8 cellular contexts compared by ENCODE assay signal in genomic region chr2:20446917-20447436, GRCh38. TPM values are rescaled to one million over a fixed set of nuclear protein-coding genes. Genes with fewer than 3 reads are reported as not detected.
DNase-seq lines count a peak whose midpoint lies in the region; ATAC-seq and TF ChIP-seq lines count a peak whose summit lies in the region.

Gene RHOB (plus strand): TSS chr2:20447074. CDS start chr2:20447466, 392 bp downstream.

- POLR2A ChIA-PET in A673 (lab: Charles Lee; ENCODE audit: low non-redundant PET) = interaction anchor here (0.5 to 1.6 kb wide), 13 partner anchors 10 to 1667 kb away, joined by 3 to 12 read pairs (median 3); no protein-coding TSS in a partner anchor

- H3K4me3 ChIP-seq in A673 (ENCODE audit: low read depth, low read length, poor library complexity, severe bottlenecking) = peak within 1 kb of the TSS; percentile 81
- H3K4me3 ChIP-seq in smooth muscle cell = peak within 1 kb of the TSS; percentile 92

- no TSS peak for BruUV-seq in A673 (replicated peaks; lab: Mats Ljungman, UMichigan)

- no peak within 1 kb of the TSS for H2AFZ ChIP-seq in smooth muscle cell (ENCODE audit: low read depth)

- H3K27me3 ChIP-seq in A673 (replicated peaks; ENCODE audit: insufficient read depth, low read depth, low read length, poor library complexity) (no peaks in the 10 kb centered on the region), smooth muscle cell (ENCODE audit: low read depth) (no peaks in the 10 kb centered on the region)

- peak; percentile 98 for ATAC-seq in GM18870 (IDR thresholded peaks at IDR 0.05; ENCODE audit: unreplicated experiment)
- ATAC-seq in HG03108 (IDR thresholded peaks at IDR 0.05; ENCODE audit: unreplicated experiment) = peak; percentile 97

- peaks cover 41% of the 10 kb centered on the region for H4K20me1 ChIP-seq in smooth muscle cell (ENCODE audit: low read depth)

- peaks cover 52% of the 10 kb centered on the region for H3F3A ChIP-seq in smooth muscle cell (ENCODE audit: low read depth)

- CTCF ChIA-PET in A673 (lab: Charles Lee) = interaction anchor here (0.9 to 1.5 kb wide), 5 partner anchors 36 to 204 kb away, joined by 3 to 8 read pairs (median 5); partner anchors contain the start of gene HS1BP3

- WGBS in smooth muscle cell (ENCODE audit: low lambda C conversion rate) = 2% methylated on average over 31 of the region's 60 CpGs

- no peaks in the 10 kb centered on the region for H3K36me3 ChIP-seq in A673 (ENCODE audit: insufficient read depth, low read length, poor library complexity, severe bottlenecking)
- H3K36me3 ChIP-seq in smooth muscle cell (ENCODE audit: low read depth) = no peaks in the 10 kb centered on the region

- H3K27ac ChIP-seq in A673 (ENCODE audit: low read depth, low read length, poor library complexity, severe bottlenecking) (peak within 1 kb of the TSS; percentile 94), caudate nucleus (ENCODE audit: low read depth, low read length) (peak within 1 kb of the TSS; percentile 96), smooth muscle cell (ENCODE audit: low read depth) (peak within 1 kb of the TSS; percentile 91)

- intact Hi-C loops in A673 (cut with micrococcal nuclease; ENCODE audit: unreplicated experiment) = no loop called here

- TF ChIP-seq CTCF in A673 (conservative IDR thresholded peaks at IDR 0.05; ENCODE audit: low read depth, low read length) (no peak), smooth muscle cell (IDR thresholded peaks at IDR 0.05; ENCODE audit: borderline replicate concordance, insufficient read depth, poor library complexity, severe bottlenecking) (no peak)

- peak within 1 kb of the TSS; percentile 96 for H3K4me2 ChIP-seq in smooth muscle cell

- no peaks in the 10 kb centered on the region for H3K9me3 ChIP-seq in A673 (ENCODE audit: low read depth, low read length, poor library complexity, severe bottlenecking)
- H3K9me3 ChIP-seq in smooth muscle cell (replicated peaks; ENCODE audit: low read depth) = no peaks in the 10 kb centered on the region

- H3K9ac ChIP-seq in smooth muscle cell (ENCODE audit: low read depth) = peak within 1 kb of the TSS; percentile 93

- peak; percentile 99 for DNase-seq in A673 (ENCODE audit: low spot score)
- DNase-seq in NCI-H2196 treated with DMSO at 0.1 percent for 48 hours (lab: John Stamatoyannopoulos, UW; ENCODE audit: unreplicated experiment) = peak; percentile 96
- peak; percentile 64 to 76 (median 68) for DNase-seq in activated CD4-positive, CD25-positive, alpha-beta regulatory T cell (lab: John Stamatoyannopoulos, UW)
- DNase-seq in caudate nucleus (lab: John Stamatoyannopoulos, UW) = peak; percentile 43 to 99 (median 97)
- peak; percentile 99 for DNase-seq in iPS-NIHi7 (ENCODE audit: extremely low spot score)
- DNase-seq in smooth muscle cell (lab: John Stamatoyannopoulos, UW; ENCODE audit: unreplicated experiment) = peak; percentile 91

- H3K4me1 ChIP-seq in A673 (ENCODE audit: insufficient read depth, low read length, poor library complexity, severe bottlenecking) (peaks cover 15% of the 10 kb centered on the region), smooth muscle cell (ENCODE audit: low read depth) (peaks cover 48% of the 10 kb centered on the region)

- H3K79me2 ChIP-seq in smooth muscle cell (ENCODE audit: low read depth) = peaks cover 28% of the 10 kb centered on the region

RNA-seq across cellular contexts. Expression of gene RHOB, which starts in this region (rescaled TPM):
- total RNA-seq in A673 (2021) (24.1 and 31.5 TPM in 2 replicates), smooth muscle cell (218 and 231 TPM in 2 replicates)
- 75.9 and 78.1 TPM in 2 replicates for polyA plus RNA-seq in smooth muscle cell

Comparison
In these comparisons a context has a peak if more than half of its experiments do, and no peak if none do; other contexts are left out.
1. Peak in every context shown above with its lines: DNase-seq, ATAC-seq, H3K4me3 ChIP-seq and H3K27ac ChIP-seq.